In genomic region chr7:28409716-28410627, GRCh38 we compare ENCODE assay signal across 8 cellular contexts. TPM values are rescaled to one million over a fixed set of nuclear protein-coding genes. Genes with fewer than 3 reads are reported as not detected.
DNase-seq lines count a peak whose midpoint lies in the region; ATAC-seq, FAIRE-seq and TF ChIP-seq lines count a peak whose summit lies in the region.

No MANE protein-coding gene starts in this region.

- H3K4me1 ChIP-seq in ACC112 (ENCODE audit: control insufficient read depth, insufficient read depth, low read length, unreplicated experiment) = peaks cover 44% of the 10 kb centered on the region
- H3K4me1 ChIP-seq in SK-N-SH (ENCODE audit: control insufficient read depth in 1 of 2, insufficient read depth in 2 of 2, low read depth in 1 of 2, low read length in 1 of 2) = peaks cover 3 to 24% of the 10 kb centered on the region in 2 experiments; a peak in 3 of 4 replicates
- peaks cover 26% of the 10 kb centered on the region for H3K4me1 ChIP-seq in muscle layer of colon (ENCODE audit: insufficient read depth, low read length)

- CTCF ChIA-PET in SK-N-SH (lab: Yijun Ruan, JAX) = interaction anchor here (0.9 to 1.7 kb wide), 13 partner anchors 11 to 275 kb away, joined by 3 to 7 read pairs (median 5); no protein-coding TSS in a partner anchor

- no peak overlapping the region for H2AFZ ChIP-seq in ACC112 (ENCODE audit: low read length, unreplicated experiment)
- peak overlapping the region; percentile 71 for H2AFZ ChIP-seq in SK-N-SH (ENCODE audit: low read depth)

- no peak for DNase-seq in GM18507 (ENCODE audit: extremely low spot score, insufficient read length, low read depth)
- DNase-seq in SK-N-SH = peak; percentile 76
- peak; percentile 42 for DNase-seq in epithelial cell of esophagus (ENCODE audit: low read depth)
- no peak for DNase-seq in NCI-H1694 treated with DMSO at 0.1 percent for 48 hours (lab: John Stamatoyannopoulos, UW)
- DNase-seq in SKM-1 treated with dmso at 0.1 percent for 144 hours (lab: John Stamatoyannopoulos, UW; ENCODE audit: unreplicated experiment) = no peak

- TF ChIP-seq EP300 in SK-N-SH (IDR thresholded peaks at IDR 0.05; ENCODE audit: borderline replicate concordance in 1 of 2, low read depth in 1 of 2, low read length in 1 of 2) = 0 out of 4 replicates have a peak, but pooled peaks of 1 of the 2 experiments have one; percentile 17

- peak overlapping the region; percentile 83 for H3K4me3 ChIP-seq in ACC112 (ENCODE audit: low read depth, low read length)
- peak overlapping the region; percentile 55 to 77 for H3K4me3 ChIP-seq in SK-N-SH (ENCODE audit: low read depth in 2 of 2, low read length in 1 of 2)
- H3K4me3 ChIP-seq in epithelial cell of esophagus (ENCODE audit: low read length) = peak overlapping the region; percentile 59
- peak overlapping the region; percentile 66 to 91 for H3K4me3 ChIP-seq in muscle layer of colon (ENCODE audit: low read depth in 1 of 2, low read length in 2 of 2)

- H3K9ac ChIP-seq in SK-N-SH (peak overlapping the region; percentile 74), muscle layer of colon (ENCODE audit: low read length) (peak overlapping the region; percentile 96)

- H3K36me3 ChIP-seq in ACC112 (ENCODE audit: insufficient read depth, low read length) (no peaks in the 10 kb centered on the region), SK-N-SH (replicated peaks in 1 of 2; ENCODE audit: control insufficient read depth in 1 of 2, insufficient read depth in 2 of 2, low read length in 1 of 2) (no peaks in the 10 kb centered on the region), muscle layer of colon (ENCODE audit: insufficient read depth, low read length) (no peaks in the 10 kb centered on the region)

- under 1% methylated on average over 41 of the region's 92 CpGs for WGBS in SK-N-SH (ENCODE audit: low lambda C conversion rate)

- H3F3A ChIP-seq in SK-N-SH (replicated peaks; ENCODE audit: insufficient read depth) = peaks cover 9% of the 10 kb centered on the region

- no peaks in the 10 kb centered on the region for H3K9me2 ChIP-seq in SK-N-SH

- POLR2A ChIA-PET in SK-N-SH (lab: Yijun Ruan, JAX) = interaction anchor here (0.7 kb wide), 1 partner anchor 111 kb away, joined by 3 read pairs; no protein-coding TSS in a partner anchor

- H3K9me3 ChIP-seq in SK-N-SH = no peaks in the 10 kb centered on the region
- no peaks in the 10 kb centered on the region for H3K9me3 ChIP-seq in muscle layer of colon (ENCODE audit: low read length)

- no peak for TF ChIP-seq CTCF in SK-N-SH (IDR thresholded peaks at IDR 0.05)
- no peak for TF ChIP-seq CTCF in epithelial cell of esophagus (IDR thresholded peaks at IDR 0.05; ENCODE audit: insufficient read depth, low read depth, low read length, missing control alignments)

- peak; percentile 5 for FAIRE-seq in GM18507 (lab: Jason Lieb, UNC)

- H3K27ac ChIP-seq in ACC112 (ENCODE audit: low read depth, low read length) (peak overlapping the region; percentile 67; the same call in 1 of the 2 replicates), SK-N-SH (ENCODE audit: low read depth in 2 of 2, low read length in 1 of 2) (peak overlapping the region in 1 of 2 experiments; percentile 42; a peak in 1 of 4 replicates), muscle layer of colon (ENCODE audit: low read depth, low read length) (peak overlapping the region; percentile 81)

- no peaks in the 10 kb centered on the region for H4K20me1 ChIP-seq in SK-N-SH (ENCODE audit: insufficient read depth)

- no peaks in the 10 kb centered on the region for H3K27me3 ChIP-seq in ACC112 (ENCODE audit: insufficient read depth, low read length)
- H3K27me3 ChIP-seq in SK-N-SH (ENCODE audit: insufficient read depth) = no peaks in the 10 kb centered on the region; the same call in 1 of the 2 replicates
- H3K27me3 ChIP-seq in muscle layer of colon (ENCODE audit: control insufficient read depth in 1 of 2, insufficient read depth in 2 of 2, low read length in 2 of 2) = peaks cover 4 to 11% of the 10 kb centered on the region in 2 donors

- H3K79me2 ChIP-seq in ACC112 (ENCODE audit: control insufficient read depth, insufficient read depth, low read length, unreplicated experiment) = no peaks in the 10 kb centered on the region
- H3K79me2 ChIP-seq in SK-N-SH (ENCODE audit: insufficient read depth) = no peaks in the 10 kb centered on the region

- TF ChIP-seq RAD21 in SK-N-SH (IDR thresholded peaks at IDR 0.05; ENCODE audit: low read length) = no peak

- no peak for ATAC-seq in HG03571 (IDR thresholded peaks at IDR 0.05; ENCODE audit: unreplicated experiment)

- peak overlapping the region; percentile 97 for H3K4me2 ChIP-seq in SK-N-SH

TF ChIP-seq in SK-N-SH, 30 proteins besides CTCF, POLR2A, EP300 and RAD21:
- TF ChIP-seq MAX (IDR thresholded peaks at IDR 0.05; ENCODE audit: low read depth) = 0 out of 2 replicates have a peak, but pooled peaks have one; percentile 15
- no peak for TF ChIP-seq NFIC (IDR thresholded peaks at IDR 0.05; ENCODE audit: borderline replicate concordance)

RNA-seq across cellular contexts. Expression of gene CREB5, which starts 2.3 kb away (rescaled TPM):
- 14.2 and 19.3 TPM in 2 replicates for polyA plus RNA-seq in SK-N-SH (2012; rRNA removed)
- polyA plus RNA-seq in SK-N-SH (2012; cell fraction: cytosol; rRNA removed) = 7.0 and 8.3 TPM in 2 replicates
- polyA plus RNA-seq in SK-N-SH (2012; cell fraction: nucleus; rRNA removed) = 15.8 and 32.8 TPM in 2 replicates

Comparison
In these comparisons a context has a peak if more than half of its experiments do, and no peak if none do; other contexts are left out.
1. DNase-seq: peak in SK-N-SH (single experiment) and epithelial cell of esophagus (single experiment); none in GM18507 (single experiment), NCI-H1694 treated with DMSO at 0.1 percent for 48 hours (single experiment) and SKM-1 treated with dmso at 0.1 percent for 144 hours (single experiment).
2. Peak in every context shown above with its lines, with median percentiles within 50 percentile points of each other: H3K4me3 ChIP-seq.